Comparison of ENCODE assay signal across 1 cellular context in the genomic region with DNA sequence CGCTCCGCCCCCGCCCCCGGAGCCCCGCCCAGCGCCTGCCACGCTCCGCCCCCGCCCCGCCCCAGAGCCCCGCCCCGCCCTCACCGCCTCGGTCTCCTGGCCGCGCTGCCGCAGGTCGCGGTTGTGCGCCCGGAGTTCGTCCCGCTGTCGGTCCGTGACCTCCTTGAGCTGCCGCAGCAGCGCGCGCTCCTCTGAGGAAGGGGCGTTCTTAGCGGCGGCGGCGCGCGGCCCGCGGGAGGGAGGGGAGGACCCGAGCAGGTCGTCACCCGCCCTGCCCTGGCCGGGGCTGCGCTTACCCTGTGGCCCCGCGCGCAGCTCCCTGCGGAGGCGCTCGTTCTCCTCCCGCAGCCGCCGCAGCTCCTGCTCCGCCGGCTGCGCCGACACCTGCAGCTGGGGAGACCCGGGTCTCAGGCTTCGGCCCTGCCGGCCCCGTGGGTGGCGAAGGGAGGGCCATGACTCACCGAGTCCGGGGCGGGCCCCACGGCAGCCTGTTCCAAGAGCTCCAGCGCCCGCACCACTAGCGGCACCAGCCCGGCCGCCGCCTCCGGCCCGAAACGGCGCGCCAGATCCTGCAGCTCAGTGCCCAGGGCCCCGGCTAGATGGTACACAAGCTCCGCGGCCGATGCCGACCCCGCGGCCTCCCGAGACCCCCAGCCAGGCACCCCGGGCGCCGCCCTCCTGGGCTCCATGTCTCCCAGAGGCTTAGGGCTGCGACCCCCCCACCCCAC.
A peak's percentile ranks its signal among the peaks of the same experiment; 100 is the strongest.
TF ChIP-seq lines count a peak whose summit lies in the region.

No MANE protein-coding gene starts in this region.

TF ChIP-seq in HepG2, 621 proteins besides CTCF, POLR2A, EP300 and RAD21 (continued from another document and continues in another):
- peak; percentile 5; the same call in 1 of the 2 replicates for TF ChIP-seq E2F1 (CRISPR knock-in tag; IDR thresholded peaks at IDR 0.05)
- TF ChIP-seq SP2 (CRISPR knock-in tag; IDR thresholded peaks at IDR 0.05): peak; percentile 10; the same call in 1 of the 2 replicates
- TF ChIP-seq SRF (IDR thresholded peaks at IDR 0.05; ENCODE audit: low read depth, low read length): no peak
- TF ChIP-seq ZNF513 (CRISPR knock-in tag; conservative IDR thresholded peaks at IDR 0.05): no peak
- no peak for TF ChIP-seq ZNF282 (IDR thresholded peaks at IDR 0.05; ENCODE audit: partially characterized antibody)
- TF ChIP-seq, protein P1, sequence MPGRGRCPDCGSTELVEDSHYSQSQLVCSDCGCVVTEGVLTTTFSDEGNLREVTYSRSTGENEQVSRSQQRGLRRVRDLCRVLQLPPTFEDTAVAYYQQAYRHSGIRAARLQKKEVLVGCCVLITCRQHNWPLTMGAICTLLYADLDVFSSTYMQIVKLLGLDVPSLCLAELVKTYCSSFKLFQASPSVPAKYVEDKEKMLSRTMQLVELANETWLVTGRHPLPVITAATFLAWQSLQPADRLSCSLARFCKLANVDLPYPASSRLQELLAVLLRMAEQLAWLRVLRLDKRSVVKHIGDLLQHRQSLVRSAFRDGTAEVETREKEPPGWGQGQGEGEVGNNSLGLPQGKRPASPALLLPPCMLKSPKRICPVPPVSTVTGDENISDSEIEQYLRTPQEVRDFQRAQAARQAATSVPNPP (CRISPR knock-in tag; IDR thresholded peaks at IDR 0.05): no peak
- no peak for TF ChIP-seq NCOA2 (CRISPR knock-in tag; IDR thresholded peaks at IDR 0.05)
- TF ChIP-seq ZNF556 (CRISPR knock-in tag; IDR thresholded peaks at IDR 0.05; ENCODE audit: borderline replicate concordance): no peak; the same call in 1 of the 2 replicates
- no peak for TF ChIP-seq RFX1 (IDR thresholded peaks at IDR 0.05)
- no peak for TF ChIP-seq LCORL (IDR thresholded peaks at IDR 0.05)
- TF ChIP-seq LCORL (CRISPR knock-in tag; IDR thresholded peaks at IDR 0.05): no peak
- TF ChIP-seq ZSCAN22 (CRISPR knock-in tag; IDR thresholded peaks at IDR 0.05): 0 out of 2 replicates have a peak, but pooled peaks have one; percentile 30
- peak; percentile 61; the same call in 1 of the 2 replicates for TF ChIP-seq ZNF749 (CRISPR knock-in tag; IDR thresholded peaks at IDR 0.05; ENCODE audit: borderline replicate concordance)
- no peak for TF ChIP-seq NAIF1 (CRISPR knock-in tag; IDR thresholded peaks at IDR 0.05; ENCODE audit: borderline replicate concordance)
- TF ChIP-seq ZNF441 (CRISPR knock-in tag; IDR thresholded peaks at IDR 0.05; ENCODE audit: borderline replicate concordance): peak; percentile 57; the same call in 1 of the 2 replicates
- TF ChIP-seq HOXD1 (CRISPR knock-in tag; IDR thresholded peaks at IDR 0.05): no peak
- no peak for TF ChIP-seq ZSCAN29 (CRISPR knock-in tag; conservative IDR thresholded peaks at IDR 0.05)
- TF ChIP-seq MED1 (CRISPR knock-in tag; IDR thresholded peaks at IDR 0.05): peak; percentile 29
- TF ChIP-seq THAP11 (CRISPR knock-in tag; IDR thresholded peaks at IDR 0.05): no peak
- TF ChIP-seq REL (CRISPR knock-in tag; conservative IDR thresholded peaks at IDR 0.05): peak; percentile 77; the same call in 1 of the 2 replicates
- TF ChIP-seq RORA (CRISPR knock-in tag; IDR thresholded peaks at IDR 0.05): no peak
- no peak for TF ChIP-seq ZNF614 (CRISPR knock-in tag; IDR thresholded peaks at IDR 0.05; ENCODE audit: borderline replicate concordance)
- no peak for TF ChIP-seq CREB1 (IDR thresholded peaks at IDR 0.05)
- no peak for TF ChIP-seq CREB1 (CRISPR knock-in tag; IDR thresholded peaks at IDR 0.05)
- no peak for TF ChIP-seq FOXA3 (CRISPR knock-in tag; IDR thresholded peaks at IDR 0.05)
- no peak for TF ChIP-seq SMAD1 (CRISPR knock-in tag; IDR thresholded peaks at IDR 0.05; ENCODE audit: borderline replicate concordance, low read depth)
- TF ChIP-seq, protein P2, sequence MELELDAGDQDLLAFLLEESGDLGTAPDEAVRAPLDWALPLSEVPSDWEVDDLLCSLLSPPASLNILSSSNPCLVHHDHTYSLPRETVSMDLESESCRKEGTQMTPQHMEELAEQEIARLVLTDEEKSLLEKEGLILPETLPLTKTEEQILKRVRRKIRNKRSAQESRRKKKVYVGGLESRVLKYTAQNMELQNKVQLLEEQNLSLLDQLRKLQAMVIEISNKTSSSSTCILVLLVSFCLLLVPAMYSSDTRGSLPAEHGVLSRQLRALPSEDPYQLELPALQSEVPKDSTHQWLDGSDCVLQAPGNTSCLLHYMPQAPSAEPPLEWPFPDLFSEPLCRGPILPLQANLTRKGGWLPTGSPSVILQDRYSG (CRISPR knock-in tag; IDR thresholded peaks at IDR 0.05): peak; percentile 23; the same call in 1 of the 2 replicates
- TF ChIP-seq ZBTB8A (CRISPR knock-in tag; IDR thresholded peaks at IDR 0.05; ENCODE audit: borderline replicate concordance, low read depth): no peak; the same call in 1 of the 2 replicates
- TF ChIP-seq, protein P3, sequence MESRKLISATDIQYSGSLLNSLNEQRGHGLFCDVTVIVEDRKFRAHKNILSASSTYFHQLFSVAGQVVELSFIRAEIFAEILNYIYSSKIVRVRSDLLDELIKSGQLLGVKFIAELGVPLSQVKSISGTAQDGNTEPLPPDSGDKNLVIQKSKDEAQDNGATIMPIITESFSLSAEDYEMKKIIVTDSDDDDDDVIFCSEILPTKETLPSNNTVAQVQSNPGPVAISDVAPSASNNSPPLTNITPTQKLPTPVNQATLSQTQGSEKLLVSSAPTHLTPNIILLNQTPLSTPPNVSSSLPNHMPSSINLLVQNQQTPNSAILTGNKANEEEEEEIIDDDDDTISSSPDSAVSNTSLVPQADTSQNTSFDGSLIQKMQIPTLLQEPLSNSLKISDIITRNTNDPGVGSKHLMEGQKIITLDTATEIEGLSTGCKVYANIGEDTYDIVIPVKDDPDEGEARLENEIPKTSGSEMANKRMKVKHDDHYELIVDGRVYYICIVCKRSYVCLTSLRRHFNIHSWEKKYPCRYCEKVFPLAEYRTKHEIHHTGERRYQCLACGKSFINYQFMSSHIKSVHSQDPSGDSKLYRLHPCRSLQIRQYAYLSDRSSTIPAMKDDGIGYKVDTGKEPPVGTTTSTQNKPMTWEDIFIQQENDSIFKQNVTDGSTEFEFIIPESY (CRISPR knock-in tag; IDR thresholded peaks at IDR 0.05): no peak
- TF ChIP-seq ZSCAN5A (CRISPR knock-in tag; IDR thresholded peaks at IDR 0.05; ENCODE audit: borderline replicate concordance): no peak
- peak; percentile 71; the same call in 1 of the 2 replicates for TF ChIP-seq MTA1 (CRISPR knock-in tag; IDR thresholded peaks at IDR 0.05; ENCODE audit: borderline replicate concordance)
- TF ChIP-seq ZNF598 (CRISPR knock-in tag; IDR thresholded peaks at IDR 0.05; ENCODE audit: borderline replicate concordance): peak; percentile 50; the same call in 1 of the 2 replicates
- no peak for TF ChIP-seq ZNF431 (CRISPR knock-in tag; IDR thresholded peaks at IDR 0.05; ENCODE audit: borderline replicate concordance, low read depth)
- TF ChIP-seq HNF4G (IDR thresholded peaks at IDR 0.05; ENCODE audit: borderline replicate concordance, low read depth, low read length): no peak
- no peak for TF ChIP-seq HNF4G (CRISPR knock-in tag; IDR thresholded peaks at IDR 0.05; ENCODE audit: borderline replicate concordance, low read depth)
- no peak for TF ChIP-seq ELF3 (CRISPR knock-in tag; IDR thresholded peaks at IDR 0.05)
- TF ChIP-seq, protein P4, sequence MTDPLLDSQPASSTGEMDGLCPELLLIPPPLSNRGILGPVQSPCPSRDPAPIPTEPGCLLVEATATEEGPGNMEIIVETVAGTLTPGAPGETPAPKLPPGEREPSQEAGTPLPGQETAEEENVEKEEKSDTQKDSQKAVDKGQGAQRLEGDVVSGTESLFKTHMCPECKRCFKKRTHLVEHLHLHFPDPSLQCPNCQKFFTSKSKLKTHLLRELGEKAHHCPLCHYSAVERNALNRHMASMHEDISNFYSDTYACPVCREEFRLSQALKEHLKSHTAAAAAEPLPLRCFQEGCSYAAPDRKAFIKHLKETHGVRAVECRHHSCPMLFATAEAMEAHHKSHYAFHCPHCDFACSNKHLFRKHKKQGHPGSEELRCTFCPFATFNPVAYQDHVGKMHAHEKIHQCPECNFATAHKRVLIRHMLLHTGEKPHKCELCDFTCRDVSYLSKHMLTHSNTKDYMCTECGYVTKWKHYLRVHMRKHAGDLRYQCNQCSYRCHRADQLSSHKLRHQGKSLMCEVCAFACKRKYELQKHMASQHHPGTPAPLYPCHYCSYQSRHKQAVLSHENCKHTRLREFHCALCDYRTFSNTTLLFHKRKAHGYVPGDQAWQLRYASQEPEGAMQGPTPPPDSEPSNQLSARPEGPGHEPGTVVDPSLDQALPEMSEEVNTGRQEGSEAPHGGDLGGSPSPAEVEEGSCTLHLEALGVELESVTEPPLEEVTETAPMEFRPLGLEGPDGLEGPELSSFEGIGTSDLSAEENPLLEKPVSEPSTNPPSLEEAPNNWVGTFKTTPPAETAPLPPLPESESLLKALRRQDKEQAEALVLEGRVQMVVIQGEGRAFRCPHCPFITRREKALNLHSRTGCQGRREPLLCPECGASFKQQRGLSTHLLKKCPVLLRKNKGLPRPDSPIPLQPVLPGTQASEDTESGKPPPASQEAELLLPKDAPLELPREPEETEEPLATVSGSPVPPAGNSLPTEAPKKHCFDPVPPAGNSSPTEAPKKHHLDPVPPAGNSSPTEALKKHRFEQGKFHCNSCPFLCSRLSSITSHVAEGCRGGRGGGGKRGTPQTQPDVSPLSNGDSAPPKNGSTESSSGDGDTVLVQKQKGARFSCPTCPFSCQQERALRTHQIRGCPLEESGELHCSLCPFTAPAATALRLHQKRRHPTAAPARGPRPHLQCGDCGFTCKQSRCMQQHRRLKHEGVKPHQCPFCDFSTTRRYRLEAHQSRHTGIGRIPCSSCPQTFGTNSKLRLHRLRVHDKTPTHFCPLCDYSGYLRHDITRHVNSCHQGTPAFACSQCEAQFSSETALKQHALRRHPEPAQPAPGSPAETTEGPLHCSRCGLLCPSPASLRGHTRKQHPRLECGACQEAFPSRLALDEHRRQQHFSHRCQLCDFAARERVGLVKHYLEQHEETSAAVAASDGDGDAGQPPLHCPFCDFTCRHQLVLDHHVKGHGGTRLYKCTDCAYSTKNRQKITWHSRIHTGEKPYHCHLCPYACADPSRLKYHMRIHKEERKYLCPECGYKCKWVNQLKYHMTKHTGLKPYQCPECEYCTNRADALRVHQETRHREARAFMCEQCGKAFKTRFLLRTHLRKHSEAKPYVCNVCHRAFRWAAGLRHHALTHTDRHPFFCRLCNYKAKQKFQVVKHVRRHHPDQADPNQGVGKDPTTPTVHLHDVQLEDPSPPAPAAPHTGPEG (CRISPR knock-in tag; IDR thresholded peaks at IDR 0.05): peak; percentile 72; the same call in 1 of the 2 replicates
